ENCODE assay signal across 21 cellular contexts in the genomic region with DNA sequence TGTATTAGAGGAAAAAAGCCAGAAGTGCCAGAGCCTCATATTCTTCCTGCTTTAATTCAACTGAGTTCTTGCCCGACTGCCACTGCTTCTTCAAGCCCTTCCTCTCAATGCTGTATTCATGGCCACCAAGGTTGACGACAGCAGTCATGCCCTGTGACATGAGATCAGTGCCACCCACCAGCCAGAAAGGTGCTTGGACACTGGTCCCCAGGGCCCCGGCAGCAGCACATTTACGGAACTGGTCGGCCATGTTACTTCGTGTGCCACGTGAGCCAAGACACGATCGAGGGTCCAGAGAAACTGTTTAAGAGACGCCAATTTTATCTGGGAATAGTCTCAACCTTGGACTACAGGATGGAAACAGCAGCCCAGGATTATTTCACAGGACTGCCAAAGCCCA. TPM values are rescaled to one million over a fixed set of nuclear protein-coding genes. Genes with fewer than 3 reads are reported as not detected.
DNase-seq lines count a peak whose midpoint lies in the region; FAIRE-seq and TF ChIP-seq lines count a peak whose summit lies in the region.
"Had no signal": no experiment of that assay in that cellular context is flagged by ENCODE, and none has a peak within 500 bp of the region (broad histone marks: within the 10 kb centered on the region; RNA-seq: fewer than 3 reads in every experiment).

No MANE protein-coding gene starts in this region.

- no peak overlapping the region for H2AFZ ChIP-seq in neuronal stem cell (ENCODE audit: low read length)
- H2AFZ ChIP-seq: GM23338 had no signal

- CTCF ChIA-PET in HEK293 (lab: Yijun Ruan, JAX) = interaction anchor here (0.5 to 1.1 kb wide), 4 partner anchors 37 to 216 kb away, joined by 3 to 5 read pairs (median 4); no protein-coding TSS in a partner anchor

- no peak overlapping the region for H3K9ac ChIP-seq in neuronal stem cell (ENCODE audit: low read depth, low read length, poor library complexity)
- H3K9ac ChIP-seq: BLaER1 had no signal

- H3K9me3 Mint-ChIP-seq in progenitor cell of endocrine pancreas (ENCODE audit: low read depth) = no peaks in the 10 kb centered on the region
- H3K9me3 Mint-ChIP-seq: CD4-positive, CD25-positive, alpha-beta regulatory T cell; CD8-positive, alpha-beta T cell; GM23338; H9; HFFc6 had no signal

- H3K4me1 Mint-ChIP-seq in progenitor cell of endocrine pancreas (ENCODE audit: low read depth) = no peaks in the 10 kb centered on the region

- peaks cover 4% of the 10 kb centered on the region for H3K79me1 ChIP-seq in neuronal stem cell (ENCODE audit: low read depth, low read length)

- H3K9me3 ChIP-seq in HEK293 (ENCODE audit: control insufficient read depth, insufficient read depth, low read depth, low read length) (no peaks in the 10 kb centered on the region), neuronal stem cell (replicated peaks in 1 of 2; ENCODE audit: control insufficient read depth in 2 of 2, insufficient read depth in 1 of 2, low read depth in 1 of 2, low read length in 2 of 2) (peaks cover 0 to 2% of the 10 kb centered on the region in 2 donors)
- H3K9me3 ChIP-seq: BLaER1, Caco-2 had no signal

- no peak overlapping the region for H3K27ac ChIP-seq in HEK293 (ENCODE audit: extremely low read depth, low read depth, low read length)
- H3K27ac ChIP-seq in neuronal stem cell (replicated peaks; ENCODE audit: low read length) = no peak overlapping the region
- H3K27ac ChIP-seq: BLaER1, C4-2B had no signal

- peak overlapping the region; percentile 11 for H2BK120ac ChIP-seq in neuronal stem cell (ENCODE audit: low read depth, low read length)

- H4K91ac ChIP-seq in neuronal stem cell (ENCODE audit: low read depth, low read length, poor library complexity) = no peak overlapping the region

- peaks cover 21% of the 10 kb centered on the region for H3K36me3 Mint-ChIP-seq in progenitor cell of endocrine pancreas (ENCODE audit: insufficient read depth)

- H3K4me1 ChIP-seq in HEK293 (ENCODE audit: control insufficient read depth, insufficient read depth, low read length) (no peaks in the 10 kb centered on the region), neuronal stem cell (ENCODE audit: control insufficient read depth in 2 of 2, insufficient read depth in 1 of 2, low read depth in 1 of 2, low read length in 2 of 2) (peaks cover 0 to 9% of the 10 kb centered on the region in 2 donors)

- POLR2A ChIA-PET in HEK293 (lab: Yijun Ruan, JAX) = no interaction called here

- no peak overlapping the region for H4K8ac ChIP-seq in neuronal stem cell (ENCODE audit: low read depth, low read length)

- peak overlapping the region; percentile 76 for H3K27ac Mint-ChIP-seq in progenitor cell of endocrine pancreas
- H3K27ac Mint-ChIP-seq: CD4-positive, CD25-positive, alpha-beta regulatory T cell; CD8-positive, alpha-beta T cell; GM23338; HFFc6 had no signal

- no peak overlapping the region for H3K4me2 ChIP-seq in neuronal stem cell (ENCODE audit: insufficient read depth, low read length, poor library complexity, severe bottlenecking)
- H3K4me2 ChIP-seq: BLaER1, GM23338 had no signal

- no peak overlapping the region for H3K14ac ChIP-seq in neuronal stem cell (ENCODE audit: low read length)

- H3K4me3 ChIP-seq in HEK293 (ENCODE audit: low read depth, low read length) (no peak overlapping the region), bronchial epithelial cell (ENCODE audit: low read depth, low read length) (no peak overlapping the region), neuronal stem cell (ENCODE audit: low read length in 2 of 2) (no peak overlapping the region)
- H3K4me3 ChIP-seq: BLaER1, GM12878, GM23338 had no signal

- no peaks in the 10 kb centered on the region for H3K27me3 ChIP-seq in bronchial epithelial cell (ENCODE audit: control insufficient read depth, insufficient read depth, low read length)
- no peaks in the 10 kb centered on the region for H3K27me3 ChIP-seq in neuronal stem cell (ENCODE audit: control insufficient read depth in 3 of 3, insufficient read depth in 3 of 3, low read depth in 1 of 3, low read length in 3 of 3)
- H3K27me3 ChIP-seq: BLaER1 had no signal

- H3K4me3 Mint-ChIP-seq in progenitor cell of endocrine pancreas (ENCODE audit: low read depth) = no peak overlapping the region
- H3K4me3 Mint-ChIP-seq: CD4-positive, CD25-positive, alpha-beta regulatory T cell; CD8-positive, alpha-beta T cell; GM23338; H9; HFFc6 had no signal

- H2BK15ac ChIP-seq in neuronal stem cell (ENCODE audit: low read length) = no peak overlapping the region

- H3K36me3 ChIP-seq in HEK293 (ENCODE audit: control insufficient read depth in 2 of 2, insufficient read depth in 1 of 2, low read length in 2 of 2) = peaks cover 14 to 85% of the 10 kb centered on the region in 2 experiments; a peak in 2 of 3 replicates
- H3K36me3 ChIP-seq in bronchial epithelial cell (ENCODE audit: control insufficient read depth, insufficient read depth, low read length) = peaks cover 12% of the 10 kb centered on the region
- peaks cover 40 to 89% of the 10 kb centered on the region in 2 donors for H3K36me3 ChIP-seq in neuronal stem cell (replicated peaks in 1 of 2; ENCODE audit: control insufficient read depth in 2 of 2, insufficient read depth in 2 of 2, low read length in 2 of 2)

- no peaks in the 10 kb centered on the region for H3K27me3 Mint-ChIP-seq in progenitor cell of endocrine pancreas
- H3K27me3 Mint-ChIP-seq: CD4-positive, CD25-positive, alpha-beta regulatory T cell had no signal

- peak overlapping the region; percentile 46 for H2AK5ac ChIP-seq in neuronal stem cell (ENCODE audit: low read depth, low read length)

- DNase-seq in bronchial epithelial cell (ENCODE audit: low read depth) (no peak), neuronal stem cell (ENCODE audit: low spot score) (no peak), progenitor cell of endocrine pancreas (ENCODE audit: low spot score, unreplicated experiment) (no peak), hippocampal formation (lab: John Stamatoyannopoulos, UW) (no peak), activated T-cell treated with anti-CD3 and anti-CD28 coated beads for 4 hours (no peak), D721Med (ENCODE audit: insufficient read length, low spot score) (no peak)
- DNase-seq: Caco-2; CD4-positive, CD25-positive, alpha-beta regulatory T cell; CD8-positive, alpha-beta T cell; DMS 273 treated with DMSO at 0.1 percent for 48 hours; DMS79; EL; GDM1; H9; HFFc6 had no signal

- H2BK12ac ChIP-seq in neuronal stem cell (ENCODE audit: low read length) = no peak overlapping the region

- no peak overlapping the region for H2BK5ac ChIP-seq in neuronal stem cell (ENCODE audit: low read length)

- H3K23ac ChIP-seq in neuronal stem cell (ENCODE audit: low read depth, low read length, poor library complexity) = no peak overlapping the region

- no peak for TF ChIP-seq CTCF in HEK293 (tag by site-specific recombination; IDR thresholded peaks at IDR 0.05)
- no peak for TF ChIP-seq CTCF in bronchial epithelial cell (IDR thresholded peaks at IDR 0.05; ENCODE audit: insufficient read depth, low read length, severe bottlenecking)
- no peak for TF ChIP-seq CTCF in progenitor cell of endocrine pancreas (IDR thresholded peaks at IDR 0.05; ENCODE audit: unreplicated experiment)
- TF ChIP-seq CTCF in D721Med (IDR thresholded peaks at IDR 0.05; ENCODE audit: insufficient read depth, missing control alignments) = no peak

- FAIRE-seq in bronchial epithelial cell (lab: Jason Lieb, UNC) = peak; percentile 93
- no peak for FAIRE-seq in D721Med (lab: Jason Lieb, UNC)
- FAIRE-seq: GM12878, GM18507 had no signal

- H3K18ac ChIP-seq in neuronal stem cell (ENCODE audit: low read length) = no peak overlapping the region

- no peak overlapping the region for H3K4ac ChIP-seq in neuronal stem cell (ENCODE audit: low read length)

- WGBS in neuronal stem cell (ENCODE audit: extremely low coverage in 2 of 2, insufficient read length in 2 of 2, insufficient replicate concordance in 1 of 2), 2 donors = no CpG with 5 or more reads among the region's 10 CpGs

TF ChIP-seq in HEK293, 187 proteins besides CTCF, POLR2A, EP300 and RAD21:
- TF ChIP-seq, protein P1, sequence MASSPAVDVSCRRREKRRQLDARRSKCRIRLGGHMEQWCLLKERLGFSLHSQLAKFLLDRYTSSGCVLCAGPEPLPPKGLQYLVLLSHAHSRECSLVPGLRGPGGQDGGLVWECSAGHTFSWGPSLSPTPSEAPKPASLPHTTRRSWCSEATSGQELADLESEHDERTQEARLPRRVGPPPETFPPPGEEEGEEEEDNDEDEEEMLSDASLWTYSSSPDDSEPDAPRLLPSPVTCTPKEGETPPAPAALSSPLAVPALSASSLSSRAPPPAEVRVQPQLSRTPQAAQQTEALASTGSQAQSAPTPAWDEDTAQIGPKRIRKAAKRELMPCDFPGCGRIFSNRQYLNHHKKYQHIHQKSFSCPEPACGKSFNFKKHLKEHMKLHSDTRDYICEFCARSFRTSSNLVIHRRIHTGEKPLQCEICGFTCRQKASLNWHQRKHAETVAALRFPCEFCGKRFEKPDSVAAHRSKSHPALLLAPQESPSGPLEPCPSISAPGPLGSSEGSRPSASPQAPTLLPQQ (tag by site-specific recombination; IDR thresholded peaks at IDR 0.05) = 0 out of 2 replicates have a peak, but pooled peaks have one; percentile 27
- TF ChIP-seq ZNF426 (tag by site-specific recombination; IDR thresholded peaks at IDR 0.05) (no peak), ZBTB20 (tag by site-specific recombination; IDR thresholded peaks at IDR 0.05) (0 out of 2 replicates have a peak, but pooled peaks have one; percentile 16)

RNA-seq across cellular contexts. Expression of gene MAP1LC3B, which starts 27.8 kb away (rescaled TPM):
- total RNA-seq in bronchial epithelial cell (75.8 and 166 TPM in 2 replicates), progenitor cell of endocrine pancreas (44.1 and 46.2 TPM in 2 replicates)
- polyA plus RNA-seq in neuronal stem cell (2013, experiment 1 of 2) = 41.5 TPM
- 41.0 TPM for polyA plus RNA-seq in neuronal stem cell (2013, experiment 2 of 2)

RNA-seq across cellular contexts. Expression of gene FBXO31, which starts 36.4 kb away (rescaled TPM):
- 22.9 and 24.7 TPM in 2 replicates for total RNA-seq in bronchial epithelial cell
- 9.0 TPM for polyA plus RNA-seq in neuronal stem cell (2013, experiment 1 of 2)
- polyA plus RNA-seq in neuronal stem cell (2013, experiment 2 of 2) = 8.4 TPM
- 21.6 and 23.5 TPM in 2 replicates for total RNA-seq in progenitor cell of endocrine pancreas
